ENCODE assay signal across 23 cellular contexts in genomic region chr7:47301657-47302295, GRCh38.
"Had no signal": no experiment of that assay in that cellular context is flagged by ENCODE, and none has a peak within 500 bp of the region (broad histone marks: within the 10 kb centered on the region; RNA-seq: fewer than 3 reads in every experiment).

No MANE protein-coding gene starts in this region.

- H3K9ac ChIP-seq: neural progenitor cell had no signal

- H3K4me3 Mint-ChIP-seq: activated CD8-positive, alpha-beta T cell treated with anti-CD3 and anti-CD28 coated beads for 36 hours; endodermal cell; naive B cell; neural progenitor cell; stimulated activated memory B cell treated with anti-CD40 and anti-IgM and Interleukin-4, amounts not matched to agents 10 μg/mL and 1 μg/mL and 100 μg/mL, for 72 hours had no signal

- ATAC-seq: activated CD8-positive, alpha-beta T cell treated with anti-CD3 and anti-CD28 coated beads for 36 hours; left colon; psoas muscle; stimulated activated memory B cell treated with anti-CD40 and anti-IgM and Interleukin-4, amounts not matched to agents 10 μg/mL and 1 μg/mL and 100 μg/mL, for 72 hours had no signal

- H3K27me3 ChIP-seq: hepatocyte, neural progenitor cell, right lobe of liver, uterus had no signal

- DNase-seq: activated CD4-positive, alpha-beta T cell treated with anti-CD3 and anti-CD28 coated beads for 48 hours; activated CD4-positive, CD25-positive, alpha-beta regulatory T cell; activated CD8-positive, alpha-beta T cell treated with anti-CD3 and anti-CD28 coated beads for 36 hours; activated naive CD4-positive, alpha-beta T cell treated with Interleukin-2 at 50 U/mL for 16 hours; activated T-cell treated with anti-CD3 and anti-CD28 coated beads, Interleukin-2, amount 50 U/mL, for 1 hour; aorta; dorsolateral prefrontal cortex; foreskin fibroblast; left colon; naive B cell; psoas muscle; right lobe of liver; stimulated activated CD4-positive, alpha-beta T cell treated with anti-CD3 and anti-CD28 coated beads, Interleukin-4, amount 100 ng/mL, for 24 hours; T-helper 1 cell; T-helper 9 cell; uterus had no signal

- H3K4me1 Mint-ChIP-seq: endodermal cell; naive B cell; neural progenitor cell; stimulated activated memory B cell treated with anti-CD40 and anti-IgM and Interleukin-4, amounts not matched to agents 10 μg/mL and 1 μg/mL and 100 μg/mL, for 72 hours had no signal

- H3K27ac Mint-ChIP-seq: activated CD8-positive, alpha-beta T cell treated with anti-CD3 and anti-CD28 coated beads for 36 hours; activated T-helper 2 cell treated with anti-CD3 and anti-CD28 coated beads, Interferon-gamma antibody, Interleukin-2, Interleukin-4, amounts not matched to agents 10 μg/mL and 5 μg/mL and 100 μg/mL, durations not matched to agents 14 hours and 24 hours and 36 hours; endodermal cell; naive B cell; stimulated activated memory B cell treated with anti-CD40 and anti-IgM and Interleukin-4, amounts not matched to agents 10 μg/mL and 1 μg/mL and 100 μg/mL, for 72 hours had no signal

- H3K27me3 Mint-ChIP-seq: activated CD8-positive, alpha-beta T cell treated with anti-CD3 and anti-CD28 coated beads for 36 hours; naive B cell; stimulated activated memory B cell treated with anti-CD40 and anti-IgM and Interleukin-4, amounts not matched to agents 10 μg/mL and 1 μg/mL and 100 μg/mL, for 72 hours had no signal

- H3K4me3 ChIP-seq: dorsolateral prefrontal cortex, hepatocyte, lung, neural progenitor cell, psoas muscle, right lobe of liver, uterus had no signal

- H3K9me3 Mint-ChIP-seq: activated CD8-positive, alpha-beta T cell treated with anti-CD3 and anti-CD28 coated beads for 36 hours; activated T-helper 2 cell treated with anti-CD3 and anti-CD28 coated beads, Interferon-gamma antibody, Interleukin-2, Interleukin-4, amounts not matched to agents 10 μg/mL and 5 μg/mL and 100 μg/mL, durations not matched to agents 14 hours and 24 hours and 36 hours; endodermal cell; naive B cell; neural progenitor cell; stimulated activated memory B cell treated with anti-CD40 and anti-IgM and Interleukin-4, amounts not matched to agents 10 μg/mL and 1 μg/mL and 100 μg/mL, for 72 hours had no signal

- H3K36me3 ChIP-seq: neural progenitor cell, uterus had no signal

- H3K4me1 ChIP-seq: right lobe of liver, uterus had no signal

- H3K27ac ChIP-seq: epithelial cell of prostate, hepatocyte, neural progenitor cell, psoas muscle, right lobe of liver, uterus had no signal

- H3K9me3 ChIP-seq: psoas muscle, right lobe of liver, uterus had no signal
